Comparison of ENCODE assay signal across 10 cellular contexts in genomic region chr18:45161850-45162249, GRCh38.
A peak's percentile ranks its signal among the peaks of the same experiment; 100 is the strongest.
DNase-seq lines count a peak whose midpoint lies in the region; ATAC-seq, FAIRE-seq and TF ChIP-seq lines count a peak whose summit lies in the region.
"Had no signal": no experiment of that assay in that cellular context is flagged by ENCODE, and none has a peak within 500 bp of the region (broad histone marks: within the 10 kb centered on the region; RNA-seq: fewer than 3 reads in every experiment).

No MANE protein-coding gene starts in this region.

- H3K27ac Mint-ChIP-seq in chondrocyte (ENCODE audit: unreplicated experiment): no peak overlapping the region
- no peak overlapping the region for H3K27ac Mint-ChIP-seq in activated CD4-positive, alpha-beta memory T cell treated with anti-CD3 and anti-CD28 coated beads, Interleukin-2, amount 10 ng/mL, durations not matched to agents 7 days and 5 days

- peak; percentile 52 for DNase-seq in SKM-1 treated with dmso at 0.1 percent for 144 hours (lab: John Stamatoyannopoulos, UW; ENCODE audit: unreplicated experiment)
- no peak for DNase-seq in SKM-1 (lab: John Stamatoyannopoulos, UW; ENCODE audit: unreplicated experiment)
- peak; percentile 61 for DNase-seq in KBM-7
- DNase-seq in urothelium cell line (ENCODE audit: low spot score): no peak
- DNase-seq in chondrocyte (ENCODE audit: low spot score): no peak
- no peak for DNase-seq in activated T-cell treated with anti-CD3 and anti-CD28 coated beads, Interleukin-2, amount 50 U/mL, for 4 hours
- DNase-seq in activated CD4-positive, alpha-beta memory T cell treated with anti-CD3 and anti-CD28 coated beads, Interleukin-2, amount 10 ng/mL, durations not matched to agents 7 days and 5 days: no peak
- DNase-seq: body of pancreas, NCI-H1694 treated with DMSO at 0.1 percent for 48 hours had no signal

- POLR2A ChIA-PET in activated CD4-positive, alpha-beta memory T cell treated with anti-CD3 and anti-CD28 coated beads, Interleukin-2, amount 10 ng/mL, durations not matched to agents 7 days and 5 days (lab: Charles Lee): no interaction called here

- in situ Hi-C loops in KBM-7 (cut with MboI; ENCODE audit: low pct_unique_long_range_greater_than_20kb, low sequenced_read_pairs): no loop called here

- no peak overlapping the region for H3K4me3 Mint-ChIP-seq in chondrocyte (ENCODE audit: unreplicated experiment)
- H3K4me3 Mint-ChIP-seq in activated T-cell treated with anti-CD3 and anti-CD28 coated beads, Interleukin-2, amount 50 U/mL, for 4 hours: no peak overlapping the region
- no peak overlapping the region for H3K4me3 Mint-ChIP-seq in activated CD4-positive, alpha-beta memory T cell treated with anti-CD3 and anti-CD28 coated beads, Interleukin-2, amount 10 ng/mL, durations not matched to agents 7 days and 5 days

- ATAC-seq in HG02678 (IDR thresholded peaks at IDR 0.05; ENCODE audit: unreplicated experiment): peak; percentile 68
- no peak for ATAC-seq in activated T-cell treated with anti-CD3 and anti-CD28 coated beads, Interleukin-2, amount 50 U/mL, for 4 hours
- ATAC-seq: body of pancreas had no signal

- no peaks in the 10 kb centered on the region for H3K9me3 Mint-ChIP-seq in chondrocyte (ENCODE audit: low read depth)
- no peaks in the 10 kb centered on the region for H3K9me3 Mint-ChIP-seq in activated T-cell treated with anti-CD3 and anti-CD28 coated beads, Interleukin-2, amount 50 U/mL, for 4 hours
- H3K9me3 Mint-ChIP-seq in activated CD4-positive, alpha-beta memory T cell treated with anti-CD3 and anti-CD28 coated beads, Interleukin-2, amount 10 ng/mL, durations not matched to agents 7 days and 5 days: no peaks in the 10 kb centered on the region

- peaks cover 32% of the 10 kb centered on the region for H3K4me1 Mint-ChIP-seq in chondrocyte (ENCODE audit: low read depth)
- H3K4me1 Mint-ChIP-seq in activated T-cell treated with anti-CD3 and anti-CD28 coated beads, Interleukin-2, amount 50 U/mL, for 4 hours (ENCODE audit: low read depth): no peaks in the 10 kb centered on the region
- no peaks in the 10 kb centered on the region for H3K4me1 Mint-ChIP-seq in activated CD4-positive, alpha-beta memory T cell treated with anti-CD3 and anti-CD28 coated beads, Interleukin-2, amount 10 ng/mL, durations not matched to agents 7 days and 5 days

- no peaks in the 10 kb centered on the region for H3K27me3 Mint-ChIP-seq in chondrocyte (ENCODE audit: low read depth)
- H3K27me3 Mint-ChIP-seq in activated T-cell treated with anti-CD3 and anti-CD28 coated beads, Interleukin-2, amount 50 U/mL, for 4 hours (ENCODE audit: low read depth): peaks cover 2% of the 10 kb centered on the region
- peaks cover 17% of the 10 kb centered on the region for H3K27me3 Mint-ChIP-seq in activated CD4-positive, alpha-beta memory T cell treated with anti-CD3 and anti-CD28 coated beads, Interleukin-2, amount 10 ng/mL, durations not matched to agents 7 days and 5 days

- FAIRE-seq in urothelium cell line (lab: Jason Lieb, UNC): no peak

- TF ChIP-seq CTCF in chondrocyte (IDR thresholded peaks at IDR 0.05): no peak

- CTCF ChIA-PET in activated CD4-positive, alpha-beta memory T cell treated with anti-CD3 and anti-CD28 coated beads, Interleukin-2, amount 10 ng/mL, durations not matched to agents 7 days and 5 days (lab: Charles Lee): no interaction called here

- no peaks in the 10 kb centered on the region for H3K36me3 Mint-ChIP-seq in chondrocyte (ENCODE audit: low read depth)
- H3K36me3 Mint-ChIP-seq in activated T-cell treated with anti-CD3 and anti-CD28 coated beads, Interleukin-2, amount 50 U/mL, for 4 hours (ENCODE audit: insufficient read depth): no peaks in the 10 kb centered on the region
- H3K36me3 Mint-ChIP-seq in activated CD4-positive, alpha-beta memory T cell treated with anti-CD3 and anti-CD28 coated beads, Interleukin-2, amount 10 ng/mL, durations not matched to agents 7 days and 5 days (ENCODE audit: low read depth): no peaks in the 10 kb centered on the region

Comparison
In these comparisons a context has a peak if more than half of its experiments do, and no peak if none do; other contexts are left out.
1. DNase-seq: peak in SKM-1 treated with dmso at 0.1 percent for 144 hours (single experiment) and KBM-7 (single experiment); none in SKM-1 (single experiment), urothelium cell line (single experiment), chondrocyte (single experiment), activated T-cell treated with anti-CD3 and anti-CD28 coated beads, Interleukin-2, amount 50 U/mL, for 4 hours (single experiment) and activated CD4-positive, alpha-beta memory T cell treated with anti-CD3 and anti-CD28 coated beads, Interleukin-2, amount 10 ng/mL, durations not matched to agents 7 days and 5 days (single experiment).